Comparison of ENCODE assay signal across 1 cellular context in the genomic region with DNA sequence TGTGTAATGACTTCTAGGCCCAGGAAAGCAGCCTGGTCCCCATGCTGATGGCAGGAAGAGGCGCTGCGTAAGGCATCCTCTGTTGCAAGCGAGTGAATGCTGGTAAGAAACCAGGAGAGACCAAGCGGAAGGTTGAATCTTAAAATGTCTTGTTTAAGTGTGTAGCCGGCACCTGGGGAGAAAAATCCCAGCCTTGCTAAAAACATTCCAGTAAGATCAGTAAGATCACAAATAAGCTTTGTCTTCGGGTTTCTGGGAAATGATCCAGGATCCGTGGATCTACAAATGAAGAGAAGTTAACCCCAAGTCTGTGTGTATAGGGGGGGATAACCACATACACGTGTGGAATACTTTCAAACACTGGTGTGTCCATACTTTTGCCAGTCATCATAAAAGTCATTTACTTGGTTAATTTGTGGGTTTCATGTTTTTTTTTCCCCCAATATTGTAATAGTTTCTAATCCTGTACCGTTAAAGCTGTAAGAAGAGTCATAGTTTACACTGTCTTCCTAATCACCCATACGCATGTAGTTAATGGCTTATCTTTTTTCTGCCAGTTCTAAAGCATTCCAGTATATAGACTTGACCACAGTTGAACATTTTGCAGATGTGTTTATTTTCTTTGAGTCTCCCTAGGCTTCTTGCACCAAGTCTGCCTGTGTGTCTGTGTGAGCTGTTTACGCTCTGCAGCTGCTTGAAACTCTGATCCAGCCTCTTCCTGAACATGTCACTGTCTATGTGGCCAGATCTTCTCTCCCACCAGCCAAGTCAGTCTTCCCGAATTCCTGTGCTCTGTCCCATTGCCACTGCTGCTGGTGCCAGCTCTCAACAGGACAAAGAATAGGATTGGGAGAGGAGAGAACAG.
TF ChIP-seq lines count a peak whose summit lies in the region.

No MANE protein-coding gene starts in this region.

TF ChIP-seq in GM23338, 12 proteins besides CTCF, POLR2A, EP300 and RAD21 (continued from another document):
- TF ChIP-seq, protein P1, sequence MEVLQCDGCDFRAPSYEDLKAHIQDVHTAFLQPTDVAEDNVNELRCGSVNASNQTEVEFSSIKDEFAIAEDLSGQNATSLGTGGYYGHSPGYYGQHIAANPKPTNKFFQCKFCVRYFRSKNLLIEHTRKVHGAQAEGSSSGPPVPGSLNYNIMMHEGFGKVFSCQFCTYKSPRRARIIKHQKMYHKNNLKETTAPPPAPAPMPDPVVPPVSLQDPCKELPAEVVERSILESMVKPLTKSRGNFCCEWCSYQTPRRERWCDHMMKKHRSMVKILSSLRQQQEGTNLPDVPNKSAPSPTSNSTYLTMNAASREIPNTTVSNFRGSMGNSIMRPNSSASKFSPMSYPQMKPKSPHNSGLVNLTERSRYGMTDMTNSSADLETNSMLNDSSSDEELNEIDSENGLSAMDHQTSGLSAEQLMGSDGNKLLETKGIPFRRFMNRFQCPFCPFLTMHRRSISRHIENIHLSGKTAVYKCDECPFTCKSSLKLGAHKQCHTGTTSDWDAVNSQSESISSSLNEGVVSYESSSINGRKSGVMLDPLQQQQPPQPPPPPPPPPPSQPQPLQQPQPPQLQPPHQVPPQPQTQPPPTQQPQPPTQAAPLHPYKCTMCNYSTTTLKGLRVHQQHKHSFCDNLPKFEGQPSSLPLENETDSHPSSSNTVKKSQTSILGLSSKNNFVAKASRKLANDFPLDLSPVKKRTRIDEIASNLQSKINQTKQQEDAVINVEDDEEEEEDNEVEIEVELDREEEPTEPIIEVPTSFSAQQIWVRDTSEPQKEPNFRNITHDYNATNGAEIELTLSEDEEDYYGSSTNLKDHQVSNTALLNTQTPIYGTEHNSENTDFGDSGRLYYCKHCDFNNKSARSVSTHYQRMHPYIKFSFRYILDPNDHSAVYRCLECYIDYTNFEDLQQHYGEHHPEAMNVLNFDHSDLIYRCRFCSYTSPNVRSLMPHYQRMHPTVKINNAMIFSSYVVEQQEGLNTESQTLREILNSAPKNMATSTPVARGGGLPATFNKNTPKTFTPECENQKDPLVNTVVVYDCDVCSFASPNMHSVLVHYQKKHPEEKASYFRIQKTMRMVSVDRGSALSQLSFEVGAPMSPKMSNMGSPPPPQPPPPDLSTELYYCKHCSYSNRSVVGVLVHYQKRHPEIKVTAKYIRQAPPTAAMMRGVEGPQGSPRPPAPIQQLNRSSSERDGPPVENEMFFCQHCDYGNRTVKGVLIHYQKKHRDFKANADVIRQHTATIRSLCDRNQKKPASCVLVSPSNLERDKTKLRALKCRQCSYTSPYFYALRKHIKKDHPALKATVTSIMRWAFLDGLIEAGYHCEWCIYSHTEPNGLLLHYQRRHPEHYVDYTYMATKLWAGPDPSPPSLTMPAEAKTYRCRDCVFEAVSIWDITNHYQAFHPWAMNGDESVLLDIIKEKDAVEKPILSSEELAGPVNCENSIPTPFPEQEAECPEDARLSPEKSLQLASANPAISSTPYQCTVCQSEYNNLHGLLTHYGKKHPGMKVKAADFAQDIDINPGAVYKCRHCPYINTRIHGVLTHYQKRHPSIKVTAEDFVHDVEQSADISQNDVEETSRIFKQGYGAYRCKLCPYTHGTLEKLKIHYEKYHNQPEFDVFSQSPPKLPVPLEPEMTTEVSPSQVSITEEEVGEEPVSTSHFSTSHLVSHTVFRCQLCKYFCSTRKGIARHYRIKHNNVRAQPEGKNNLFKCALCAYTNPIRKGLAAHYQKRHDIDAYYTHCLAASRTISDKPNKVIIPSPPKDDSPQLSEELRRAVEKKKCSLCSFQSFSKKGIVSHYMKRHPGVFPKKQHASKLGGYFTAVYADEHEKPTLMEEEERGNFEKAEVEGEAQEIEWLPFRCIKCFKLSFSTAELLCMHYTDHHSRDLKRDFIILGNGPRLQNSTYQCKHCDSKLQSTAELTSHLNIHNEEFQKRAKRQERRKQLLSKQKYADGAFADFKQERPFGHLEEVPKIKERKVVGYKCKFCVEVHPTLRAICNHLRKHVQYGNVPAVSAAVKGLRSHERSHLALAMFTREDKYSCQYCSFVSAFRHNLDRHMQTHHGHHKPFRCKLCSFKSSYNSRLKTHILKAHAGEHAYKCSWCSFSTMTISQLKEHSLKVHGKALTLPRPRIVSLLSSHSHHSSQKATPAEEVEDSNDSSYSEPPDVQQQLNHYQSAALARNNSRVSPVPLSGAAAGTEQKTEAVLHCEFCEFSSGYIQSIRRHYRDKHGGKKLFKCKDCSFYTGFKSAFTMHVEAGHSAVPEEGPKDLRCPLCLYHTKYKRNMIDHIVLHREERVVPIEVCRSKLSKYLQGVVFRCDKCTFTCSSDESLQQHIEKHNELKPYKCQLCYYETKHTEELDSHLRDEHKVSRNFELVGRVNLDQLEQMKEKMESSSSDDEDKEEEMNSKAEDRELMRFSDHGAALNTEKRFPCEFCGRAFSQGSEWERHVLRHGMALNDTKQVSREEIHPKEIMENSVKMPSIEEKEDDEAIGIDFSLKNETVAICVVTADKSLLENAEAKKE (CRISPR knock-in tag; IDR thresholded peaks at IDR 0.05), result no peak
- TF ChIP-seq, protein P2, sequence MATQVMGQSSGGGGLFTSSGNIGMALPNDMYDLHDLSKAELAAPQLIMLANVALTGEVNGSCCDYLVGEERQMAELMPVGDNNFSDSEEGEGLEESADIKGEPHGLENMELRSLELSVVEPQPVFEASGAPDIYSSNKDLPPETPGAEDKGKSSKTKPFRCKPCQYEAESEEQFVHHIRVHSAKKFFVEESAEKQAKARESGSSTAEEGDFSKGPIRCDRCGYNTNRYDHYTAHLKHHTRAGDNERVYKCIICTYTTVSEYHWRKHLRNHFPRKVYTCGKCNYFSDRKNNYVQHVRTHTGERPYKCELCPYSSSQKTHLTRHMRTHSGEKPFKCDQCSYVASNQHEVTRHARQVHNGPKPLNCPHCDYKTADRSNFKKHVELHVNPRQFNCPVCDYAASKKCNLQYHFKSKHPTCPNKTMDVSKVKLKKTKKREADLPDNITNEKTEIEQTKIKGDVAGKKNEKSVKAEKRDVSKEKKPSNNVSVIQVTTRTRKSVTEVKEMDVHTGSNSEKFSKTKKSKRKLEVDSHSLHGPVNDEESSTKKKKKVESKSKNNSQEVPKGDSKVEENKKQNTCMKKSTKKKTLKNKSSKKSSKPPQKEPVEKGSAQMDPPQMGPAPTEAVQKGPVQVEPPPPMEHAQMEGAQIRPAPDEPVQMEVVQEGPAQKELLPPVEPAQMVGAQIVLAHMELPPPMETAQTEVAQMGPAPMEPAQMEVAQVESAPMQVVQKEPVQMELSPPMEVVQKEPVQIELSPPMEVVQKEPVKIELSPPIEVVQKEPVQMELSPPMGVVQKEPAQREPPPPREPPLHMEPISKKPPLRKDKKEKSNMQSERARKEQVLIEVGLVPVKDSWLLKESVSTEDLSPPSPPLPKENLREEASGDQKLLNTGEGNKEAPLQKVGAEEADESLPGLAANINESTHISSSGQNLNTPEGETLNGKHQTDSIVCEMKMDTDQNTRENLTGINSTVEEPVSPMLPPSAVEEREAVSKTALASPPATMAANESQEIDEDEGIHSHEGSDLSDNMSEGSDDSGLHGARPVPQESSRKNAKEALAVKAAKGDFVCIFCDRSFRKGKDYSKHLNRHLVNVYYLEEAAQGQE (IDR thresholded peaks at IDR 0.05; ENCODE audit: unreplicated experiment), result no peak
- TF ChIP-seq, protein P3, sequence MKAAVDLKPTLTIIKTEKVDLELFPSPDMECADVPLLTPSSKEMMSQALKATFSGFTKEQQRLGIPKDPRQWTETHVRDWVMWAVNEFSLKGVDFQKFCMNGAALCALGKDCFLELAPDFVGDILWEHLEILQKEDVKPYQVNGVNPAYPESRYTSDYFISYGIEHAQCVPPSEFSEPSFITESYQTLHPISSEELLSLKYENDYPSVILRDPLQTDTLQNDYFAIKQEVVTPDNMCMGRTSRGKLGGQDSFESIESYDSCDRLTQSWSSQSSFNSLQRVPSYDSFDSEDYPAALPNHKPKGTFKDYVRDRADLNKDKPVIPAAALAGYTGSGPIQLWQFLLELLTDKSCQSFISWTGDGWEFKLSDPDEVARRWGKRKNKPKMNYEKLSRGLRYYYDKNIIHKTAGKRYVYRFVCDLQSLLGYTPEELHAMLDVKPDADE (IDR thresholded peaks at IDR 0.05), result no peak
- TF ChIP-seq ZNF331 (CRISPR knock-in tag; IDR thresholded peaks at IDR 0.05; ENCODE audit: low read depth), result no peak
- no peak for TF ChIP-seq EZH2 (IDR thresholded peaks at IDR 0.05; ENCODE audit: low read depth, unreplicated experiment)
- no peak for TF ChIP-seq EZH2phosphoT487 (IDR thresholded peaks at IDR 0.05; ENCODE audit: unreplicated experiment)
